Comparison of ENCODE assay signal across 18 cellular contexts in genomic region chr19:13633522-13633922, GRCh38.
"Had no signal": no experiment of that assay in that cellular context is flagged by ENCODE, and none has a peak within 500 bp of the region (broad histone marks: within the 10 kb centered on the region; RNA-seq: fewer than 3 reads in every experiment).

No MANE protein-coding gene starts in this region.

- ATAC-seq: foreskin keratinocyte, left lobe of liver, sciatic nerve, upper lobe of right lung had no signal

- H3K4me1 ChIP-seq: foreskin keratinocyte, prostate gland, upper lobe of right lung had no signal

- H3K27ac ChIP-seq: dorsolateral prefrontal cortex, foreskin keratinocyte, prostate gland, upper lobe of right lung had no signal

- H3K36me3 ChIP-seq: prostate gland, upper lobe of right lung had no signal

- H3K4me3 ChIP-seq: dorsolateral prefrontal cortex, prostate gland, upper lobe of right lung had no signal

- H3K9me3 Mint-ChIP-seq: activated naive CD8-positive, alpha-beta T cell treated with anti-CD3 and anti-CD28 coated beads for 36 hours; T-helper 2 cell treated with Interferon-gamma antibody and Interleukin-4, amounts not matched to agents 5 μg/mL and 100 μg/mL, for 36 hours had no signal

- H3K9me3 ChIP-seq: prostate gland, upper lobe of right lung had no signal

- H3K27ac Mint-ChIP-seq: activated naive CD8-positive, alpha-beta T cell treated with anti-CD3 and anti-CD28 coated beads for 36 hours; T-helper 2 cell treated with Interferon-gamma antibody and Interleukin-4, amounts not matched to agents 5 μg/mL and 100 μg/mL, for 36 hours had no signal

- FAIRE-seq: bronchial epithelial cell had no signal

- H3K36me3 Mint-ChIP-seq: activated naive CD8-positive, alpha-beta T cell treated with anti-CD3 and anti-CD28 coated beads for 36 hours had no signal

- DNase-seq: activated CD4-positive, alpha-beta T cell treated with anti-CD3 and anti-CD28 coated beads, Interleukin-2, amount 50 U/mL, for 48 hours; activated CD4-positive, CD25-positive, alpha-beta regulatory T cell treated with anti-CD3 and anti-CD28 coated beads, Interleukin-2, amount 50 U/mL, for 72 hours; activated gamma-delta T cell; activated naive CD8-positive, alpha-beta T cell treated with anti-CD3 and anti-CD28 coated beads for 36 hours; activated T-cell treated with anti-CD3 and anti-CD28 coated beads, Interleukin-2, amount 50 U/mL, for 48 hours; anterior cingulate cortex; dorsolateral prefrontal cortex; foreskin keratinocyte; head of caudate nucleus; islet precursor cell; mesendoderm; stimulated activated naive CD4-positive, alpha-beta T cell; upper lobe of right lung had no signal

- H3K27me3 ChIP-seq: foreskin keratinocyte had no signal

- H3K4me3 Mint-ChIP-seq: activated naive CD8-positive, alpha-beta T cell treated with anti-CD3 and anti-CD28 coated beads for 36 hours; T-helper 2 cell treated with Interferon-gamma antibody and Interleukin-4, amounts not matched to agents 5 μg/mL and 100 μg/mL, for 36 hours had no signal
